ENCODE assay signal across 8 cellular contexts in genomic region chr5:43121565-43122484, GRCh38. TPM values are rescaled to one million over a fixed set of nuclear protein-coding genes. Genes with fewer than 3 reads are reported as not detected.
A peak's percentile ranks its signal among the peaks of the same experiment; 100 is the strongest.
DNase-seq lines count a peak whose midpoint lies in the region; ATAC-seq, FAIRE-seq and TF ChIP-seq lines count a peak whose summit lies in the region.

No MANE protein-coding gene starts in this region.

- no peak for TF ChIP-seq CTCF in GM12878 (IDR thresholded peaks at IDR 0.05 in 2 of 3, conservative IDR thresholded peaks at IDR 0.05 in 1 of 3; ENCODE audit: control insufficient read depth in 2 of 3, extremely low read depth in 1 of 3, insufficient read depth in 1 of 3, low read depth in 3 of 3, low read length in 3 of 3)

- CTCF ChIA-PET in GM12878 (lab: Yijun Ruan, JAX): interaction anchor here (0.9 to 9.4 kb wide), 16 partner anchors 12 to 363 kb away, joined by 3 to 68 read pairs (median 6); partner anchors contain the start of genes HMGCS1 and TMEM267

- intact Hi-C loops in GM12878 (cut with micrococcal nuclease; ENCODE audit: unreplicated experiment): loop anchor here (2.0 to 5.0 kb wide), 6 partner anchors 57 to 360 kb away; partner anchors contain the start of genes HMGCS1, NIM1K and TMEM267

- no peak for TF ChIP-seq EP300 in GM12878 (IDR thresholded peaks at IDR 0.05; ENCODE audit: borderline replicate concordance in 1 of 2, control insufficient read depth in 1 of 2, low read depth in 2 of 2, low read length in 2 of 2)

- H3K36me3 ChIP-seq in GM12878 (ENCODE audit: control insufficient read depth in 2 of 2, insufficient read depth in 2 of 2, low read length in 1 of 2): peaks cover 2 to 8% of the 10 kb centered on the region in 2 experiments

- H3K27ac ChIP-seq in GM12878 (ENCODE audit: control insufficient read depth, insufficient read depth): peak overlapping the region; percentile 94
- H3K27ac ChIP-seq in skin epidermis: peak overlapping the region; percentile 76 to 100 (median 96)

- POLR2A ChIA-PET in GM12878 (lab: Charles Lee): interaction anchor here (0.6 to 3.4 kb wide), 25 partner anchors 8 to 1218 kb away, joined by 3 to 46 read pairs (median 4); partner anchors contain the start of genes HMGCS1, RIMOC1 and TMEM267

- H3K27me3 ChIP-seq in GM12878 (replicated peaks in 1 of 2; ENCODE audit: control insufficient read depth in 2 of 2, insufficient read depth in 2 of 2, low read length in 1 of 2): no peaks in the 10 kb centered on the region

- H3K9me3 ChIP-seq in GM12878 (replicated peaks; ENCODE audit: control insufficient read depth, insufficient read depth, low read length): no peaks in the 10 kb centered on the region
- no peaks in the 10 kb centered on the region for H3K9me3 ChIP-seq in iPS-18c (ENCODE audit: control insufficient read depth, insufficient read depth, low read length)

- SMC1A ChIA-PET in GM12878 (lab: Charles Lee; ENCODE audit: uncharacterized antibody, unreplicated experiment): interaction anchor here (0.6 to 3.8 kb wide), 11 partner anchors 11 to 265 kb away, joined by 3 to 13 read pairs (median 4); no protein-coding TSS in a partner anchor

- TF ChIP-seq POLR2A in GM12878 (IDR thresholded peaks at IDR 0.05; ENCODE audit: low read depth, low read length): no peak

- in situ Hi-C loops in GM12878 (cut with MboI): no loop called here

- H3K9ac ChIP-seq in GM12878 (ENCODE audit: control insufficient read depth, insufficient read depth, low read length): peak overlapping the region; percentile 84

- ATAC-seq in GM19025 (IDR thresholded peaks at IDR 0.05; ENCODE audit: low read depth, unreplicated experiment): peak; percentile 35
- peak; percentile 28 for ATAC-seq in HG03139 (IDR thresholded peaks at IDR 0.05; ENCODE audit: unreplicated experiment)
- peak; percentile 66 for ATAC-seq in GM12878

- RAD21 ChIA-PET in GM12878 (lab: Charles Lee; ENCODE audit: unreplicated experiment): interaction anchor here (0.6 to 4.2 kb wide), 21 partner anchors 11 to 605 kb away, joined by 3 to 38 read pairs (median 3); partner anchors contain the start of genes HMGCS1 and TMEM267

- peak; percentile 59 for FAIRE-seq in GM12878 (lab: Jason Lieb, UNC)

- DNase-seq in DMS 273 (lab: John Stamatoyannopoulos, UW; ENCODE audit: unreplicated experiment) (peak; percentile 92), NCI-H526 (lab: John Stamatoyannopoulos, UW) (peak; percentile 81), GM12878 (ENCODE audit: low read depth, low spot score) (no peak), NCI-H774 (lab: John Stamatoyannopoulos, UW) (no peak)

- peak overlapping the region; percentile 62 for H2AFZ ChIP-seq in GM12878 (ENCODE audit: control insufficient read depth, low read depth, low read length)

- H3K4me2 ChIP-seq in GM12878 (ENCODE audit: control insufficient read depth, insufficient read depth): peak overlapping the region; percentile 87

- H3K4me1 ChIP-seq in GM12878 (ENCODE audit: control insufficient read depth, insufficient read depth, low read length): peaks cover 10% of the 10 kb centered on the region

- peaks cover 43% of the 10 kb centered on the region for H3K79me2 ChIP-seq in GM12878 (ENCODE audit: control insufficient read depth, insufficient read depth, low read length)

- no peaks in the 10 kb centered on the region for H4K20me1 ChIP-seq in GM12878 (ENCODE audit: control insufficient read depth, insufficient read depth)

- H3K4me3 ChIP-seq in GM12878 (peak overlapping the region; percentile 96), iPS-18c (ENCODE audit: insufficient read depth, low read depth, low read length) (peak overlapping the region; percentile 87), skin epidermis (peak overlapping the region; percentile 55 to 90 (median 80))

- TF ChIP-seq RAD21 in GM12878 (IDR thresholded peaks at IDR 0.05; ENCODE audit: insufficient read depth, low read depth, low read length): no peak

- BruUV-seq in GM12878 (replicated peaks; lab: Mats Ljungman, UMichigan): no TSS peak

- under 1% methylated on average over 54 of the region's 61 CpGs for WGBS in GM12878 (ENCODE audit: insufficient coverage, insufficient replicate concordance, low lambda C conversion rate, missing lambda C conversion rate)

TF ChIP-seq in GM12878, 131 proteins besides CTCF, POLR2A, EP300 and RAD21 (continues in another document):
- TF ChIP-seq ZBED1 (IDR thresholded peaks at IDR 0.05; ENCODE audit: borderline replicate concordance) (no peak), CHD1 (IDR thresholded peaks at IDR 0.05; ENCODE audit: low read depth, low read length) (0 out of 2 replicates have a peak, but pooled peaks have one; percentile 32), CREB1 (IDR thresholded peaks at IDR 0.05; ENCODE audit: low read depth) (peak; percentile 52; the same call in 1 of the 2 replicates), NKRF (conservative IDR thresholded peaks at IDR 0.05) (0 out of 2 replicates have a peak, but pooled peaks have one; percentile 35), ESRRA (IDR thresholded peaks at IDR 0.05; ENCODE audit: low read length) (no peak), TBL1XR1 (IDR thresholded peaks at IDR 0.05; ENCODE audit: low read depth, low read length) (no peak), CHD4 (IDR thresholded peaks at IDR 0.05) (no peak), MTA2 (IDR thresholded peaks at IDR 0.05; ENCODE audit: low read depth) (no peak; the same call in 1 of the 2 replicates), ATF7 (IDR thresholded peaks at IDR 0.05; ENCODE audit: low read depth) (peak; percentile 32; the same call in 1 of the 2 replicates), PAX8 (IDR thresholded peaks at IDR 0.05) (no peak), ZNF24 (IDR thresholded peaks at IDR 0.05) (no peak), PML (IDR thresholded peaks at IDR 0.05; ENCODE audit: low read length) (0 out of 2 replicates have a peak, but pooled peaks have one; percentile 7), BCLAF1 (IDR thresholded peaks at IDR 0.05) (no peak), POU2F2 (IDR thresholded peaks at IDR 0.05; ENCODE audit: borderline replicate concordance, low read depth, low read length) (0 out of 3 replicates have a peak, but pooled peaks have one; percentile 1), ZNF207 (IDR thresholded peaks at IDR 0.05; ENCODE audit: borderline replicate concordance) (no peak), SMAD1 (IDR thresholded peaks at IDR 0.05; ENCODE audit: low read depth, partially characterized antibody) (no peak), YY1 (IDR thresholded peaks at IDR 0.05; ENCODE audit: low read depth, low read length) (peak; percentile 34; the same call in 1 of the 2 replicates), GATAD2B (conservative IDR thresholded peaks at IDR 0.05; ENCODE audit: low read depth) (0 out of 2 replicates have a peak, but pooled peaks have one; percentile 52)

RNA-seq across cellular contexts. Expression of gene ZNF131, which starts 1.1 kb away (rescaled TPM):
- total RNA-seq in GM12878 (2013; cell fraction: nucleolus; rRNA removed): 107 and 112 TPM in 2 replicates
- total RNA-seq in GM12878 (2014; rRNA removed) (28.0 and 32.5 TPM in 2 replicates), GM12878 (2014; rRNA removed; fragmentation: Illumina TruSeq; extraction: Trizol) (52.6 and 53.0 TPM in 2 replicates), GM12878 (2021) (28.5 and 31.6 TPM in 2 replicates)
- 13.9 TPM for polyA plus RNA-seq in GM12878 (2011; ENCODE audit: low read depth)
- polyA plus RNA-seq in GM12878 (2011; rRNA removed) (47.9 and 67.2 TPM in 2 replicates), GM12878 (2014; fragmentation: Illumina TruSeq; extraction: Trizol) (49.1 and 76.0 TPM in 2 replicates), GM12878 (2014; fragmentation: Nextera tagmentation; extraction: Ambion mirVana) (10 to 100 TPM; 16.4 to 23.3 TPM), GM12878 (2014; rRNA removed) (23.2 and 27.9 TPM in 2 replicates), GM12878 (2016; fragmentation: Nextera tagmentation; extraction: Ambion mirVana) (10 to 100 TPM; 24.9 to 28.5 TPM)
- 20.0 and 21.2 TPM in 2 replicates for polyA plus RNA-seq in GM12878 (2011; cell fraction: cytosol; rRNA removed)
- 36.3 and 39.3 TPM in 2 replicates for polyA plus RNA-seq in GM12878 (2011; cell fraction: nucleus; rRNA removed)
- polyA plus RNA-seq in GM12878 (2012): 17.6 and 20.0 TPM in 2 replicates
- 35.7 and 57.9 TPM in 2 replicates for polyA minus RNA-seq in GM12878 (2011; rRNA and poly(A)+ RNA removed)
- 17.0 and 20.3 TPM in 2 replicates for polyA minus RNA-seq in GM12878 (2011; cell fraction: cytosol; rRNA and poly(A)+ RNA removed)
- polyA minus RNA-seq in GM12878 (2011; cell fraction: nucleus; rRNA and poly(A)+ RNA removed): 29.6 and 53.0 TPM in 2 replicates

Comparison
In these comparisons a context has a peak if more than half of its experiments do, and no peak if none do; other contexts are left out.
1. DNase-seq: peak in DMS 273 (single experiment) and NCI-H526 (2 of 2); none in GM12878 (single experiment) and NCI-H774 (single experiment).
2. Peak in every context shown above with its lines, with median percentiles within 50 percentile points of each other: ATAC-seq and H3K4me3 ChIP-seq.